11 cellular contexts compared by ENCODE assay signal in genomic region chr17:6496116-6496481, GRCh38. TPM values are rescaled to one million over a fixed set of nuclear protein-coding genes. Genes with fewer than 3 reads are reported as not detected.
DNase-seq lines count a peak whose midpoint lies in the region; ATAC-seq, FAIRE-seq and TF ChIP-seq lines count a peak whose summit lies in the region.
"Had no signal": no experiment of that assay in that cellular context is flagged by ENCODE, and none has a peak within 500 bp of the region (broad histone marks: within the 10 kb centered on the region; RNA-seq: fewer than 3 reads in every experiment).

No MANE protein-coding gene starts in this region.

- H4K20me1 ChIP-seq in HepG2 (ENCODE audit: insufficient read depth, low read length), result no peaks in the 10 kb centered on the region

- H3K79me2 ChIP-seq in HepG2 (ENCODE audit: insufficient read depth, low read length), result no peaks in the 10 kb centered on the region

- WGBS in right lobe of liver (ENCODE audit: insufficient coverage, low coverage, low lambda C conversion rate, missing lambda C conversion rate), result 17% methylated on average over 8 of the region's 8 CpGs
- WGBS in HepG2 (ENCODE audit: low lambda C conversion rate), result 35% methylated on average over 8 of the region's 8 CpGs
- no CpG with 5 or more reads among the region's 8 CpGs for WGBS in iPS DF 6.9 (ENCODE audit: insufficient coverage, insufficient read length)

- TF ChIP-seq POLR2A in right lobe of liver (IDR thresholded peaks at IDR 0.05) (no peak), HepG2 (IDR thresholded peaks at IDR 0.05; ENCODE audit: insufficient read depth in 1 of 2, low read depth in 2 of 2, low read length in 2 of 2) (no peak), erythroblast (IDR thresholded peaks at IDR 0.05; ENCODE audit: low read length) (no peak)

- H3K9me3 Mint-ChIP-seq in type B pancreatic cell, result no peaks in the 10 kb centered on the region

- no peak overlapping the region for H3K4me3 Mint-ChIP-seq in type B pancreatic cell

- H2AFZ ChIP-seq in HepG2 (ENCODE audit: low read length), result no peak overlapping the region

- in situ Hi-C loops in HepG2 (cut with HindIII; ENCODE audit: extremely low pct_ligation_motif_present, low pct_unique_long_range_greater_than_20kb), result no loop called here

- CTCF ChIA-PET in HepG2 (lab: Yijun Ruan, JAX; ENCODE audit: low intra/inter-chr PET ratio, low total read pairs) (no interaction called here), RWPE1 (lab: Yijun Ruan, JAX) (no interaction called here)

- H3K27me3 ChIP-seq in right lobe of liver (no peaks in the 10 kb centered on the region), HepG2 (ENCODE audit: control insufficient read depth in 1 of 2, insufficient read depth in 2 of 2, low read length in 2 of 2) (no peaks in the 10 kb centered on the region; a peak in 1 of 5 replicates), iPS DF 6.9 (ENCODE audit: control insufficient read depth, insufficient read depth, low read length) (no peaks in the 10 kb centered on the region)

- H3K4me2 ChIP-seq in HepG2 (ENCODE audit: low read depth, low read length), result no peak overlapping the region

- no TSS peak for BruUV-seq in HepG2 (replicated peaks; lab: Mats Ljungman, UMichigan)

- H3K36me3 ChIP-seq in right lobe of liver (no peaks in the 10 kb centered on the region), HepG2 (replicated peaks in 1 of 2; ENCODE audit: control insufficient read depth in 1 of 2, insufficient read depth in 2 of 2, low read length in 2 of 2) (no peaks in the 10 kb centered on the region), iPS DF 6.9 (ENCODE audit: control insufficient read depth, insufficient read depth, low read length) (no peaks in the 10 kb centered on the region)
- H3K36me3 ChIP-seq: tibial artery had no signal

- H3K4me1 Mint-ChIP-seq in type B pancreatic cell (ENCODE audit: unreplicated experiment), result peaks cover 13% of the 10 kb centered on the region

- ATAC-seq in right lobe of liver (peak; percentile 28 to 60 (median 42)), HepG2 (no peak)

- H3K9ac ChIP-seq in HepG2 (ENCODE audit: insufficient read depth, low read depth, low read length), result no peak overlapping the region

- peaks cover 31% of the 10 kb centered on the region for H3K27me3 Mint-ChIP-seq in type B pancreatic cell

- H3K9me3 ChIP-seq in right lobe of liver, result no peaks in the 10 kb centered on the region
- H3K9me3 ChIP-seq in HepG2 (ENCODE audit: low read length), result no peaks in the 10 kb centered on the region
- no peaks in the 10 kb centered on the region for H3K9me3 ChIP-seq in iPS DF 6.9 (ENCODE audit: control insufficient read depth, insufficient read depth, low read length)
- H3K9me3 ChIP-seq: tibial artery had no signal

- no peaks in the 10 kb centered on the region for H3K36me3 Mint-ChIP-seq in type B pancreatic cell

- no peak for TF ChIP-seq RAD21 in HepG2 (CRISPR knock-in tag; IDR thresholded peaks at IDR 0.05)

- TF ChIP-seq CTCF in right lobe of liver (IDR thresholded peaks at IDR 0.05) (no peak), HepG2 (CRISPR knock-in tag; IDR thresholded peaks at IDR 0.05) (no peak), RWPE1 (conservative IDR thresholded peaks at IDR 0.05; ENCODE audit: low read depth) (no peak), type B pancreatic cell (conservative IDR thresholded peaks at IDR 0.05) (peak; percentile 6)

- no peak for FAIRE-seq in HepG2 (lab: Jason Lieb, UNC)

- DNase-seq in right lobe of liver, result peak in 1 of 3 donors; percentile 32
- DNase-seq in HepG2 (ENCODE audit: low spot score), result no peak
- DNase-seq in RWPE1 (ENCODE audit: low spot score), result no peak
- DNase-seq in iPS DF 6.9 (ENCODE audit: low read depth, low spot score), result peak; percentile 84
- DNase-seq in type B pancreatic cell (ENCODE audit: extremely low spot score, unreplicated experiment), result peak; percentile 13
- DNase-seq in C1 segment of cervical spinal cord (lab: John Stamatoyannopoulos, UW), result no peak
- DNase-seq in HK-2 (ENCODE audit: unreplicated experiment), result no peak
- no peak for DNase-seq in erythroblast (lab: John Stamatoyannopoulos, UW)
- DNase-seq: activated gamma-delta T cell treated with Interleukin-2 at 50 U/mL for 16 hours, NCI-H1048 had no signal

- no peak for TF ChIP-seq EP300 in HepG2 (IDR thresholded peaks at IDR 0.05; ENCODE audit: low read depth in 2 of 2, low read length in 2 of 2)
- TF ChIP-seq EP300 in HepG2 (CRISPR knock-in tag; IDR thresholded peaks at IDR 0.05; ENCODE audit: borderline replicate concordance), result no peak

- POLR2A ChIA-PET in HepG2 (lab: Yijun Ruan, JAX), result no interaction called here
- POLR2A ChIA-PET in RWPE1 (lab: Yijun Ruan, JAX; ENCODE audit: low non-redundant PET), result no interaction called here

- intact Hi-C loops in right lobe of liver (cut with DNase I), result no loop called here
- intact Hi-C loops in HepG2 (cut with micrococcal nuclease; ENCODE audit: unreplicated experiment), result no loop called here

- no peak overlapping the region for H3K27ac Mint-ChIP-seq in type B pancreatic cell

- H3K4me1 ChIP-seq in right lobe of liver (no peaks in the 10 kb centered on the region), HepG2 (ENCODE audit: insufficient read depth, low read length) (no peaks in the 10 kb centered on the region), iPS DF 6.9 (ENCODE audit: control insufficient read depth, insufficient read depth, low read length) (peaks cover 12% of the 10 kb centered on the region)

- no peak overlapping the region for H3K27ac ChIP-seq in right lobe of liver
- H3K27ac ChIP-seq in HepG2 (ENCODE audit: extremely low read length, insufficient read depth, low read length), result no peak overlapping the region
- peak overlapping the region; percentile 67 for H3K27ac ChIP-seq in RWPE1
- H3K27ac ChIP-seq in iPS DF 6.9 (ENCODE audit: low read length), result no peak overlapping the region
- H3K27ac ChIP-seq: tibial artery had no signal

- H3K4me3 ChIP-seq in right lobe of liver (no peak overlapping the region), HepG2 (replicated peaks in 1 of 3; ENCODE audit: insufficient read depth in 1 of 3, low read depth in 2 of 3, low read length in 3 of 3) (no peak overlapping the region), iPS DF 6.9 (ENCODE audit: low read length) (no peak overlapping the region; the same call in 1 of the 2 replicates)
- H3K4me3 ChIP-seq: tibial artery had no signal

TF ChIP-seq in HepG2, 621 proteins besides CTCF, POLR2A, EP300 and RAD21:
- TF ChIP-seq ZNF710 (CRISPR knock-in tag; IDR thresholded peaks at IDR 0.05; ENCODE audit: borderline replicate concordance) (no peak), SETDB1 (CRISPR knock-in tag; IDR thresholded peaks at IDR 0.05; ENCODE audit: borderline replicate concordance) (no peak)

RNA-seq across cellular contexts. Expression of gene PIMREG, which starts 51.8 kb away (rescaled TPM):
- total RNA-seq in right lobe of liver (under 1 TPM in 2 of 6 experiments, not detected in 4; 0.18 to 0.37 TPM), HepG2 (2016; rRNA removed; fragmentation: Illumina TruSeq; extraction: Trizol) (30.3 and 33.8 TPM in 2 replicates), type B pancreatic cell (ENCODE audit: low replicate concordance) (7.6 and 45.1 TPM in 2 replicates)
- 7.8 and 9.5 TPM in 2 replicates for total RNA-seq in HepG2 (2016; cell fraction: cytosol; rRNA removed; fragmentation: Illumina TruSeq; extraction: Trizol; ENCODE audit: low read depth)
- total RNA-seq in HepG2 (2016; cell fraction: insoluble cytoplasmic fraction; rRNA removed; fragmentation: Illumina TruSeq; extraction: Trizol), result 29.3 and 34.9 TPM in 2 replicates
- 14.8 and 15.2 TPM in 2 replicates for total RNA-seq in HepG2 (2016; cell fraction: membrane; rRNA removed; fragmentation: Illumina TruSeq; extraction: Trizol)
- total RNA-seq in HepG2 (2016; cell fraction: nucleus; rRNA removed; fragmentation: Illumina TruSeq; extraction: Trizol), result 14.4 and 16.9 TPM in 2 replicates
- polyA plus RNA-seq in HepG2 (2011; rRNA removed), result 10.9 and 15.6 TPM in 2 replicates
- polyA plus RNA-seq in HepG2 (2011; cell fraction: cytosol; rRNA removed), result 7.9 and 16.3 TPM in 2 replicates
- polyA plus RNA-seq in HepG2 (2011; cell fraction: nucleus; rRNA removed), result 10.1 and 14.2 TPM in 2 replicates
- 3.0 and 7.2 TPM in 2 replicates for polyA plus RNA-seq in HepG2 (2012)
- 8.3 and 8.8 TPM in 2 replicates for polyA plus RNA-seq in HepG2 (2016; cell fraction: cytosol; fragmentation: Illumina TruSeq; extraction: Trizol; ENCODE audit: low read depth)
- 36.2 and 37.7 TPM in 2 replicates for polyA plus RNA-seq in HepG2 (2016; cell fraction: insoluble cytoplasmic fraction; fragmentation: Illumina TruSeq; extraction: Trizol; ENCODE audit: low read depth)
- polyA plus RNA-seq in HepG2 (2016; cell fraction: membrane; fragmentation: Illumina TruSeq; extraction: Trizol; ENCODE audit: low read depth), result 12.6 and 13.0 TPM in 2 replicates
- polyA plus RNA-seq in HepG2 (2016; cell fraction: nucleus; fragmentation: Illumina TruSeq; extraction: Trizol; ENCODE audit: insufficient read depth, low read depth), result 23.4 and 26.5 TPM in 2 replicates
- 10.1 and 24.0 TPM in 2 replicates for polyA minus RNA-seq in HepG2 (2011; rRNA and poly(A)+ RNA removed; ENCODE audit: low replicate concordance)
- polyA minus RNA-seq in HepG2 (2011; cell fraction: cytosol; rRNA and poly(A)+ RNA removed), result 3.4 and 4.2 TPM in 2 replicates
- polyA minus RNA-seq in HepG2 (2011; cell fraction: nucleus; rRNA and poly(A)+ RNA removed), result 2.9 and 4.1 TPM in 2 replicates

Comparison
In these comparisons a context has a peak if more than half of its experiments do, and no peak if none do; other contexts are left out.
1. DNase-seq: peak in iPS DF 6.9 (single experiment) and type B pancreatic cell (single experiment); none in HepG2 (single experiment), RWPE1 (single experiment), C1 segment of cervical spinal cord (0 of 14), HK-2 (single experiment) and erythroblast (0 of 2).